9 cellular contexts compared by ENCODE assay signal in genomic region chr13:99955747-99956472, GRCh38. TPM values are rescaled to one million over a fixed set of nuclear protein-coding genes. Genes with fewer than 3 reads are reported as not detected.
DNase-seq lines count a peak whose midpoint lies in the region; ATAC-seq and TF ChIP-seq lines count a peak whose summit lies in the region.
"Had no signal": no experiment of that assay in that cellular context is flagged by ENCODE, and none has a peak within 500 bp of the region (broad histone marks: within the 10 kb centered on the region; RNA-seq: fewer than 3 reads in every experiment).

No MANE protein-coding gene starts in this region.

- no peak for TF ChIP-seq POLR2A in stomach (IDR thresholded peaks at IDR 0.05)

- peak; percentile 57 for DNase-seq in activated effector memory CD4-positive, alpha-beta T cell treated with anti-CD3 and anti-CD28 coated beads, Interleukin-2, amount 50 U/mL, for 16 hours
- DNase-seq in activated effector memory CD4-positive, alpha-beta T cell treated with Interleukin-2 at 50 U/mL for 16 hours = no peak
- DNase-seq in ascending aorta (ENCODE audit: low spot score in 2 of 2) (no peak), left kidney (ENCODE audit: low read depth, low spot score) (peak; percentile 65), stomach (no peak), pons (ENCODE audit: low spot score) (no peak), HuH-7 (ENCODE audit: low spot score) (no peak)
- DNase-seq: CD4-positive, CD25-positive, alpha-beta regulatory T cell had no signal

- H3K27ac ChIP-seq in ascending aorta = no peak overlapping the region
- H3K27ac ChIP-seq in stomach = no peak overlapping the region

- H3K36me3 ChIP-seq in ascending aorta = no peaks in the 10 kb centered on the region
- no peaks in the 10 kb centered on the region for H3K36me3 ChIP-seq in stomach

- no peaks in the 10 kb centered on the region for H3K9me3 ChIP-seq in ascending aorta
- peaks cover 0 to 18% (median 4%) of the 10 kb centered on the region in 4 donors for H3K9me3 ChIP-seq in stomach

- TF ChIP-seq CTCF in ascending aorta (IDR thresholded peaks at IDR 0.05) (no peak), stomach (IDR thresholded peaks at IDR 0.05) (no peak)

- no peak for TF ChIP-seq EP300 in stomach (IDR thresholded peaks at IDR 0.05)

- H3K4me3 ChIP-seq in ascending aorta = peak overlapping the region; percentile 41 to 46
- peak overlapping the region in 3 of 4 donors; percentile 14 to 40 (median 20) for H3K4me3 ChIP-seq in stomach

- H3K4me1 ChIP-seq in ascending aorta (peaks cover 2 to 25% of the 10 kb centered on the region in 2 donors), stomach (peaks cover 28 to 44% (median 35%) of the 10 kb centered on the region in 4 donors)

- H3K27me3 ChIP-seq in ascending aorta = peaks cover 35% of the 10 kb centered on the region
- H3K27me3 ChIP-seq in stomach = peaks cover 52 to 100% (median 76%) of the 10 kb centered on the region in 3 donors

- ATAC-seq in GM19324 (IDR thresholded peaks at IDR 0.05; ENCODE audit: low FRiP score, unreplicated experiment) = no peak

- WGBS in stomach, 5 donors = 3 to 6% (median 5%) methylated on average over 52 to 57 of the region's 57 CpGs

- intact Hi-C loops in ascending aorta (cut with DNase I) (loop anchor here (5.0 kb wide), 1 partner anchor 36 kb away; no protein-coding TSS in a partner anchor), stomach (cut with DNase I; ENCODE audit: low total_unique reads) (no loop called here)

RNA-seq across cellular contexts. Expression of gene ZIC5, which starts 15.7 kb away (rescaled TPM):
- total RNA-seq in ascending aorta (not detected), stomach (not detected)
- not detected for polyA plus RNA-seq in stomach
- total RNA-seq: CD4-positive, CD25-positive, alpha-beta regulatory T cell had no signal
- polyA plus RNA-seq: CD4-positive, CD25-positive, alpha-beta regulatory T cell had no signal

RNA-seq across cellular contexts. Expression of gene ZIC2, which starts 25.7 kb away (rescaled TPM):
- total RNA-seq in ascending aorta (not detected), stomach (not detected)
- not detected for polyA plus RNA-seq in stomach
- total RNA-seq: CD4-positive, CD25-positive, alpha-beta regulatory T cell had no signal
- polyA plus RNA-seq: CD4-positive, CD25-positive, alpha-beta regulatory T cell had no signal

Comparison
In these comparisons a context has a peak if more than half of its experiments do, and no peak if none do; other contexts are left out.
1. DNase-seq: peak in activated effector memory CD4-positive, alpha-beta T cell treated with anti-CD3 and anti-CD28 coated beads, Interleukin-2, amount 50 U/mL, for 16 hours (single experiment) and left kidney (single experiment); none in activated effector memory CD4-positive, alpha-beta T cell treated with Interleukin-2 at 50 U/mL for 16 hours (single experiment), ascending aorta (0 of 2), stomach (single experiment), pons (single experiment) and HuH-7 (single experiment).